Comparison of ENCODE assay signal across 25 cellular contexts in genomic region chr15:79221696-79222095, GRCh38.
"Had no signal": no experiment of that assay in that cellular context is flagged by ENCODE, and none has a peak within 500 bp of the region (broad histone marks: within the 10 kb centered on the region; RNA-seq: fewer than 3 reads in every experiment).

No MANE protein-coding gene starts in this region.

- FAIRE-seq: kidney, small intestine had no signal

- DNase-seq: activated CD4-positive, alpha-beta memory T cell treated with anti-CD3 and anti-CD28 coated beads, Interleukin-2, amount 10 ng/mL, durations not matched to agents 7 days and 5 days; activated CD4-positive, alpha-beta T cell treated with anti-CD3 and anti-CD28 coated beads, Interleukin-2, amount 10 ng/mL, durations not matched to agents 24 days and 14 days; activated CD8-positive, alpha-beta memory T cell treated with anti-CD3 and anti-CD28 coated beads, Interleukin-2, amount 10 ng/mL, durations not matched to agents 7 days and 5 days; activated gamma-delta T cell; activated naive CD4-positive, alpha-beta T cell treated with anti-CD3 and anti-CD28 coated beads, Interleukin-2, amount 50 U/mL, for 16 hours; activated naive CD8-positive, alpha-beta T cell treated with anti-CD3 and anti-CD28 coated beads, Interleukin-2, amount 50 U/mL, for 24 hours; body of pancreas; caudate nucleus; colonic mucosa; foreskin fibroblast; heart right ventricle; kidney; left lung; naive thymus-derived CD4-positive, alpha-beta T cell; occipital lobe; posterior cingulate gyrus; small intestine; stimulated activated CD4-positive, alpha-beta T cell treated with anti-CD3 and anti-CD28 coated beads, Interleukin-2, amount 100 ng/mL, for 24 hours; stimulated activated naive CD8-positive, alpha-beta T cell treated with anti-CD3 and anti-CD28 coated beads, Interleukin-15, amount 100 ng/mL, for 72 hours; T-helper 2 cell; tibial artery had no signal

- H3K4me3 ChIP-seq: body of pancreas, colonic mucosa, heart right ventricle, left lung, lung, tibial artery, vagina had no signal

- H3K27ac ChIP-seq: body of pancreas, colonic mucosa, heart right ventricle, left lung, vagina had no signal

- H3K27me3 ChIP-seq: body of pancreas, colonic mucosa, heart right ventricle, tibial artery, vagina had no signal

- ATAC-seq: activated CD8-positive, alpha-beta memory T cell treated with anti-CD3 and anti-CD28 coated beads, Interleukin-2, amount 10 ng/mL, durations not matched to agents 7 days and 5 days; activated naive CD8-positive, alpha-beta T cell treated with anti-CD3 and anti-CD28 coated beads, Interleukin-2, amount 50 U/mL, for 24 hours; body of pancreas; heart right ventricle; left lung; naive thymus-derived CD4-positive, alpha-beta T cell; sciatic nerve; stimulated activated effector memory CD8-positive, alpha-beta T cell treated with anti-CD3 and anti-CD28 coated beads, Interleukin-12 subunit alpha, Interleukin-12 subunit beta, amount 100 ng/mL, for 72 hours; stimulated activated naive CD8-positive, alpha-beta T cell treated with anti-CD3 and anti-CD28 coated beads, Interleukin-15, amount 100 ng/mL, for 72 hours had no signal

- H3K9me3 ChIP-seq: body of pancreas, colonic mucosa, tibial artery, vagina had no signal

- H3K36me3 ChIP-seq: colonic mucosa, heart right ventricle, left lung, tibial artery, vagina had no signal

- H3K4me1 ChIP-seq: body of pancreas, colonic mucosa, left lung, vagina had no signal
